In genomic region chr2:161420406-161421025, GRCh38 we compare ENCODE assay signal across 23 cellular contexts. TPM values are rescaled to one million over a fixed set of nuclear protein-coding genes. Genes with fewer than 3 reads are reported as not detected.
DNase-seq lines count a peak whose midpoint lies in the region; ATAC-seq and TF ChIP-seq lines count a peak whose summit lies in the region.
"Had no signal": no experiment of that assay in that cellular context is flagged by ENCODE, and none has a peak within 500 bp of the region (broad histone marks: within the 10 kb centered on the region; RNA-seq: fewer than 3 reads in every experiment).

No MANE protein-coding gene starts in this region.

- no peaks in the 10 kb centered on the region for H3K36me3 ChIP-seq in sigmoid colon
- H3K36me3 ChIP-seq: SJCRH30 had no signal

- no peaks in the 10 kb centered on the region for H3K9me3 Mint-ChIP-seq in activated naive CD4-positive, alpha-beta T cell treated with anti-CD3 and anti-CD28 coated beads, Interleukin-2, amount 10 ng/mL, durations not matched to agents 7 days and 5 days
- H3K9me3 Mint-ChIP-seq in activated naive CD4-positive, alpha-beta T cell treated with anti-CD3 and anti-CD28 coated beads, Interleukin-2, amount 50 U/mL, for 72 hours, result no peaks in the 10 kb centered on the region
- H3K9me3 Mint-ChIP-seq in activated T-helper 2 cell treated with anti-CD3 and anti-CD28 coated beads, Interferon-gamma antibody, Interleukin-2, Interleukin-4, amounts not matched to agents 10 μg/mL and 5 μg/mL and 100 μg/mL, durations not matched to agents 14 hours and 24 hours and 36 hours, result no peaks in the 10 kb centered on the region
- peaks cover 3% of the 10 kb centered on the region for H3K9me3 Mint-ChIP-seq in nephron progenitor cell

- no peak for TF ChIP-seq POLR2A in sigmoid colon (IDR thresholded peaks at IDR 0.05)

- intact Hi-C loops in activated T-helper 2 cell treated with anti-CD3 and anti-CD28 coated beads, Interferon-gamma antibody, Interleukin-2, Interleukin-4, amounts not matched to agents 10 μg/mL and 5 μg/mL and 100 μg/mL, durations not matched to agents 14 hours and 24 hours and 36 hours (cut with micrococcal nuclease), result loop anchor here (10.0 kb wide), 2 partner anchors 204 to 704 kb away; partner anchors contain the start of gene SLC4A10
- intact Hi-C loops in sigmoid colon (cut with DNase I), result no loop called here

- peaks cover 98% of the 10 kb centered on the region for H3K27me3 Mint-ChIP-seq in activated naive CD4-positive, alpha-beta T cell treated with anti-CD3 and anti-CD28 coated beads, Interleukin-2, amount 10 ng/mL, durations not matched to agents 7 days and 5 days
- H3K27me3 Mint-ChIP-seq in activated T-helper 2 cell treated with anti-CD3 and anti-CD28 coated beads, Interferon-gamma antibody, Interleukin-2, Interleukin-4, amounts not matched to agents 10 μg/mL and 5 μg/mL and 100 μg/mL, durations not matched to agents 14 hours and 24 hours and 36 hours (ENCODE audit: low read depth), result peaks cover 91% of the 10 kb centered on the region
- H3K27me3 Mint-ChIP-seq in nephron progenitor cell (ENCODE audit: low read depth, poor library complexity), result peaks cover 100% of the 10 kb centered on the region

- H3K27ac Mint-ChIP-seq in activated naive CD4-positive, alpha-beta T cell treated with anti-CD3 and anti-CD28 coated beads, Interleukin-2, amount 10 ng/mL, durations not matched to agents 7 days and 5 days, result peak overlapping the region; percentile 65
- no peak overlapping the region for H3K27ac Mint-ChIP-seq in activated naive CD4-positive, alpha-beta T cell treated with anti-CD3 and anti-CD28 coated beads, Interleukin-2, amount 50 U/mL, for 72 hours
- H3K27ac Mint-ChIP-seq in activated T-helper 2 cell treated with anti-CD3 and anti-CD28 coated beads, Interferon-gamma antibody, Interleukin-2, Interleukin-4, amounts not matched to agents 10 μg/mL and 5 μg/mL and 100 μg/mL, durations not matched to agents 14 hours and 24 hours and 36 hours, result peak overlapping the region; percentile 44
- peak overlapping the region; percentile 58 for H3K27ac Mint-ChIP-seq in nephron progenitor cell

- ATAC-seq in activated naive CD4-positive, alpha-beta T cell treated with anti-CD3 and anti-CD28 coated beads, Interleukin-2, amount 50 U/mL, for 72 hours, result no peak
- ATAC-seq in GM21381 (IDR thresholded peaks at IDR 0.05; ENCODE audit: unreplicated experiment), result no peak

- H3K36me3 Mint-ChIP-seq in activated naive CD4-positive, alpha-beta T cell treated with anti-CD3 and anti-CD28 coated beads, Interleukin-2, amount 10 ng/mL, durations not matched to agents 7 days and 5 days, result peaks cover 8% of the 10 kb centered on the region
- peaks cover 9 to 32% of the 10 kb centered on the region in 2 donors for H3K36me3 Mint-ChIP-seq in activated naive CD4-positive, alpha-beta T cell treated with anti-CD3 and anti-CD28 coated beads, Interleukin-2, amount 50 U/mL, for 72 hours
- peaks cover 2% of the 10 kb centered on the region for H3K36me3 Mint-ChIP-seq in activated T-helper 2 cell treated with anti-CD3 and anti-CD28 coated beads, Interferon-gamma antibody, Interleukin-2, Interleukin-4, amounts not matched to agents 10 μg/mL and 5 μg/mL and 100 μg/mL, durations not matched to agents 14 hours and 24 hours and 36 hours (ENCODE audit: low read depth)
- H3K36me3 Mint-ChIP-seq in nephron progenitor cell (ENCODE audit: low read depth), result no peaks in the 10 kb centered on the region

- peak overlapping the region; percentile 39 for H3K4me3 Mint-ChIP-seq in activated naive CD4-positive, alpha-beta T cell treated with anti-CD3 and anti-CD28 coated beads, Interleukin-2, amount 10 ng/mL, durations not matched to agents 7 days and 5 days
- H3K4me3 Mint-ChIP-seq in activated T-helper 2 cell treated with anti-CD3 and anti-CD28 coated beads, Interferon-gamma antibody, Interleukin-2, Interleukin-4, amounts not matched to agents 10 μg/mL and 5 μg/mL and 100 μg/mL, durations not matched to agents 14 hours and 24 hours and 36 hours (ENCODE audit: low read depth), result no peak overlapping the region
- peak overlapping the region; percentile 48 for H3K4me3 Mint-ChIP-seq in nephron progenitor cell

- no peak overlapping the region for H3K27ac ChIP-seq in sigmoid colon
- H3K27ac ChIP-seq: SJCRH30 had no signal

- CTCF ChIA-PET in activated naive CD4-positive, alpha-beta T cell treated with anti-CD3 and anti-CD28 coated beads, Interleukin-2, amount 10 ng/mL, durations not matched to agents 7 days and 5 days (lab: Charles Lee), result no interaction called here

- 25 to 40% methylated on average over 11 of the region's 11 CpGs for WGBS in sigmoid colon, 2 donors

- DNase-seq in activated naive CD4-positive, alpha-beta T cell treated with anti-CD3 and anti-CD28 coated beads, Interleukin-2, amount 10 ng/mL, durations not matched to agents 7 days and 5 days, result no peak
- no peak for DNase-seq in activated naive CD4-positive, alpha-beta T cell treated with anti-CD3 and anti-CD28 coated beads, Interleukin-2, amount 50 U/mL, for 72 hours (ENCODE audit: low spot score in 2 of 2)
- DNase-seq in activated T-helper 2 cell treated with anti-CD3 and anti-CD28 coated beads, Interferon-gamma antibody, Interleukin-2, Interleukin-4, amounts not matched to agents 10 μg/mL and 5 μg/mL and 100 μg/mL, durations not matched to agents 14 hours and 24 hours and 36 hours (ENCODE audit: low spot score), result no peak
- DNase-seq in nephron progenitor cell (peak; percentile 9), superior temporal gyrus (ENCODE audit: extremely low spot score) (peak; percentile 15), amniotic stem cell (lab: John Stamatoyannopoulos, UW) (no peak), sigmoid colon (no peak)
- DNase-seq: 8988T; CD4-positive, alpha-beta memory T cell; DMS79 treated with DMSO at 0.1 percent for 48 hours; H7; IMR-90; NCI-H1417; NCI-H1930; NCI-H2171; NCI-H446; NCI-H69; OCI-M1; SJCRH30 had no signal

- TF ChIP-seq CTCF in nephron progenitor cell (IDR thresholded peaks at IDR 0.05), result no peak
- TF ChIP-seq CTCF in sigmoid colon (IDR thresholded peaks at IDR 0.05), result no peak

- no peak overlapping the region for H3K4me3 ChIP-seq in sigmoid colon
- H3K4me3 ChIP-seq: SJCRH30 had no signal

- H3K27me3 ChIP-seq in sigmoid colon, result peaks cover 66 to 100% (median 97%) of the 10 kb centered on the region in 3 donors
- H3K27me3 ChIP-seq: SJCRH30 had no signal

- no peak for TF ChIP-seq EP300 in sigmoid colon (IDR thresholded peaks at IDR 0.05)

- peaks cover 61% of the 10 kb centered on the region for H3K4me1 Mint-ChIP-seq in activated naive CD4-positive, alpha-beta T cell treated with anti-CD3 and anti-CD28 coated beads, Interleukin-2, amount 10 ng/mL, durations not matched to agents 7 days and 5 days
- peaks cover 52% of the 10 kb centered on the region for H3K4me1 Mint-ChIP-seq in activated T-helper 2 cell treated with anti-CD3 and anti-CD28 coated beads, Interferon-gamma antibody, Interleukin-2, Interleukin-4, amounts not matched to agents 10 μg/mL and 5 μg/mL and 100 μg/mL, durations not matched to agents 14 hours and 24 hours and 36 hours (ENCODE audit: low read depth)
- H3K4me1 Mint-ChIP-seq in nephron progenitor cell, result peaks cover 32% of the 10 kb centered on the region

- H3K4me1 ChIP-seq in sigmoid colon, result peaks cover 0 to 39% (median 34%) of the 10 kb centered on the region in 4 donors
- H3K4me1 ChIP-seq: SJCRH30 had no signal

- no peaks in the 10 kb centered on the region for H3K9me3 ChIP-seq in sigmoid colon
- H3K9me3 ChIP-seq: SJCRH30 had no signal

RNA-seq across cellular contexts. Expression of gene TBR1, which starts 4.4 kb away (rescaled TPM):
- under 1 TPM; 0.04 to 0.14 TPM for total RNA-seq in activated naive CD4-positive, alpha-beta T cell treated with anti-CD3 and anti-CD28 coated beads, Interleukin-2, amount 50 U/mL, for 72 hours
- 0.02 TPM in 1 of 2 replicates, not detected in the other for total RNA-seq in activated T-helper 2 cell treated with anti-CD3 and anti-CD28 coated beads, Interferon-gamma antibody, Interleukin-2, Interleukin-4, amounts not matched to agents 10 μg/mL and 5 μg/mL and 100 μg/mL, durations not matched to agents 14 hours and 24 hours and 36 hours
- not detected for total RNA-seq in sigmoid colon
- not detected for polyA plus RNA-seq in sigmoid colon
- total RNA-seq: CD4-positive, alpha-beta memory T cell; HT1080; IMR-90; LHCN-M2 had no signal
- polyA plus RNA-seq: BJ; CD4-positive, alpha-beta memory T cell; IMR-90 had no signal

Comparison
In these comparisons a context has a peak if more than half of its experiments do, and no peak if none do; other contexts are left out.
1. H3K27ac Mint-ChIP-seq: peak in activated naive CD4-positive, alpha-beta T cell treated with anti-CD3 and anti-CD28 coated beads, Interleukin-2, amount 10 ng/mL, durations not matched to agents 7 days and 5 days (single experiment), activated T-helper 2 cell treated with anti-CD3 and anti-CD28 coated beads, Interferon-gamma antibody, Interleukin-2, Interleukin-4, amounts not matched to agents 10 μg/mL and 5 μg/mL and 100 μg/mL, durations not matched to agents 14 hours and 24 hours and 36 hours (single experiment) and nephron progenitor cell (single experiment); none in activated naive CD4-positive, alpha-beta T cell treated with anti-CD3 and anti-CD28 coated beads, Interleukin-2, amount 50 U/mL, for 72 hours (0 of 2).
2. DNase-seq: peak in nephron progenitor cell (single experiment) and superior temporal gyrus (single experiment); none in activated naive CD4-positive, alpha-beta T cell treated with anti-CD3 and anti-CD28 coated beads, Interleukin-2, amount 10 ng/mL, durations not matched to agents 7 days and 5 days (single experiment), activated naive CD4-positive, alpha-beta T cell treated with anti-CD3 and anti-CD28 coated beads, Interleukin-2, amount 50 U/mL, for 72 hours (0 of 2), activated T-helper 2 cell treated with anti-CD3 and anti-CD28 coated beads, Interferon-gamma antibody, Interleukin-2, Interleukin-4, amounts not matched to agents 10 μg/mL and 5 μg/mL and 100 μg/mL, durations not matched to agents 14 hours and 24 hours and 36 hours (single experiment), amniotic stem cell (single experiment) and sigmoid colon (single experiment).